Comparison of ENCODE assay signal across 14 cellular contexts in genomic region chr5:67971223-67971830, GRCh38.
DNase-seq lines count a peak whose midpoint lies in the region; ATAC-seq and TF ChIP-seq lines count a peak whose summit lies in the region.
"Had no signal": no experiment of that assay in that cellular context is flagged by ENCODE, and none has a peak within 500 bp of the region (broad histone marks: within the 10 kb centered on the region; RNA-seq: fewer than 3 reads in every experiment).

No MANE protein-coding gene starts in this region.

- no peak overlapping the region for H2AFZ ChIP-seq in OCI-LY7 (ENCODE audit: low read length)

- H3K4me1 ChIP-seq in prostate gland (replicated peaks), result peaks cover 2% of the 10 kb centered on the region
- H3K4me1 ChIP-seq in OCI-LY7 (ENCODE audit: insufficient read depth, low read length, poor library complexity, severe bottlenecking), result no peaks in the 10 kb centered on the region

- no TSS peak for BruUV-seq in OCI-LY7 (replicated peaks; lab: Mats Ljungman, UMichigan)

- H3K27ac Mint-ChIP-seq in activated naive CD8-positive, alpha-beta T cell treated with anti-CD3 and anti-CD28 coated beads for 36 hours, result no peak overlapping the region
- H3K27ac Mint-ChIP-seq: activated T-helper 1 cell treated with anti-CD3 and anti-CD28 coated beads, Interleukin-12 subunit alpha, Interleukin-12 subunit beta, Interleukin-2, Interleukin-4 antibody, amounts not matched to agents 30 ng/mL and 10 ng/mL and 1 ng/mL, durations not matched to agents 14 hours and 24 hours and 36 hours; HFFc6; progenitor cell of endocrine pancreas had no signal

- H3K4me2 ChIP-seq in OCI-LY7 (ENCODE audit: low read length), result no peak overlapping the region

- intact Hi-C loops in prostate gland (cut with DNase I), result loop anchor here (10.0 kb wide), 1 partner anchor 737 kb away; no protein-coding TSS in a partner anchor
- intact Hi-C loops in OCI-LY7 (cut with micrococcal nuclease; ENCODE audit: unreplicated experiment), result no loop called here

- H3K4me1 Mint-ChIP-seq in activated naive CD8-positive, alpha-beta T cell treated with anti-CD3 and anti-CD28 coated beads for 36 hours, result peaks cover 2% of the 10 kb centered on the region

- no peaks in the 10 kb centered on the region for H3K36me3 ChIP-seq in prostate gland
- H3K36me3 ChIP-seq in OCI-LY7 (ENCODE audit: insufficient read depth, low read length), result no peaks in the 10 kb centered on the region

- TF ChIP-seq CTCF in prostate gland (IDR thresholded peaks at IDR 0.05) (no peak), OCI-LY7 (conservative IDR thresholded peaks at IDR 0.05; ENCODE audit: low read length) (no peak)

- no peaks in the 10 kb centered on the region for H3K27me3 Mint-ChIP-seq in activated naive CD8-positive, alpha-beta T cell treated with anti-CD3 and anti-CD28 coated beads for 36 hours
- H3K27me3 Mint-ChIP-seq: progenitor cell of endocrine pancreas had no signal

- no peaks in the 10 kb centered on the region for H3K9me3 Mint-ChIP-seq in activated naive CD8-positive, alpha-beta T cell treated with anti-CD3 and anti-CD28 coated beads for 36 hours
- H3K9me3 Mint-ChIP-seq: activated T-helper 1 cell treated with anti-CD3 and anti-CD28 coated beads, Interleukin-12 subunit alpha, Interleukin-12 subunit beta, Interleukin-2, Interleukin-4 antibody, amounts not matched to agents 30 ng/mL and 10 ng/mL and 1 ng/mL, durations not matched to agents 14 hours and 24 hours and 36 hours; HFFc6 had no signal

- no peaks in the 10 kb centered on the region for H3K79me2 ChIP-seq in OCI-LY7 (ENCODE audit: insufficient read depth, low read depth, low read length)

- 6% methylated on average over 4 of the region's 4 CpGs for WGBS in prostate gland

- no peaks in the 10 kb centered on the region for H3K9me2 ChIP-seq in OCI-LY7 (ENCODE audit: insufficient read depth, low read length)

- no peak for TF ChIP-seq POLR2A in prostate gland (IDR thresholded peaks at IDR 0.05)

- peak; percentile 31 for DNase-seq in AG08396 (ENCODE audit: low spot score)
- peak; percentile 39 for DNase-seq in RPMI7951 (ENCODE audit: low read depth)
- peak; percentile 64 for DNase-seq in fibroblast of the conjunctiva (ENCODE audit: low read depth)
- no peak for DNase-seq in prostate gland (ENCODE audit: low spot score)
- no peak for DNase-seq in activated naive CD8-positive, alpha-beta T cell treated with anti-CD3 and anti-CD28 coated beads for 36 hours
- DNase-seq in OCI-LY7 (ENCODE audit: low spot score), result no peak
- DNase-seq: GF-D8, HFFc6, NCI-H1092 treated with DMSO at 0.1 percent for 48 hours, OCI-M1 had no signal

- no peaks in the 10 kb centered on the region for H4K20me1 ChIP-seq in OCI-LY7 (ENCODE audit: insufficient read depth, low read length)

- CTCF ChIA-PET in OCI-LY7 (lab: Charles Lee; ENCODE audit: unreplicated experiment), result no interaction called here

- POLR2A ChIA-PET in OCI-LY7 (lab: Charles Lee), result interaction anchor here (0.6 to 0.7 kb wide), 3 partner anchors 26 to 676 kb away, joined by 3 to 4 read pairs (median 3); no protein-coding TSS in a partner anchor

- H3K4me3 ChIP-seq in prostate gland, result no peak overlapping the region
- H3K4me3 ChIP-seq in OCI-LY7 (ENCODE audit: low read depth, low read length, poor library complexity, severe bottlenecking), result no peak overlapping the region

- no peaks in the 10 kb centered on the region for H3K9me3 ChIP-seq in prostate gland
- H3K9me3 ChIP-seq in OCI-LY7 (ENCODE audit: low read length), result no peaks in the 10 kb centered on the region

- peak overlapping the region; percentile 22 to 38 for H3K27ac ChIP-seq in prostate gland
- no peak overlapping the region for H3K27ac ChIP-seq in OCI-LY7 (ENCODE audit: low read depth, low read length, poor library complexity, severe bottlenecking)

- H3K27me3 ChIP-seq in prostate gland (replicated peaks; ENCODE audit: insufficient read depth), result no peaks in the 10 kb centered on the region

- ATAC-seq in GM19324 (IDR thresholded peaks at IDR 0.05; ENCODE audit: low FRiP score, unreplicated experiment) (no peak), HG03354 (IDR thresholded peaks at IDR 0.05; ENCODE audit: poor library complexity, severe bottlenecking, unreplicated experiment) (no peak)

- no peak overlapping the region for H3K4me3 Mint-ChIP-seq in activated naive CD8-positive, alpha-beta T cell treated with anti-CD3 and anti-CD28 coated beads for 36 hours
- H3K4me3 Mint-ChIP-seq: activated T-helper 1 cell treated with anti-CD3 and anti-CD28 coated beads, Interleukin-12 subunit alpha, Interleukin-12 subunit beta, Interleukin-2, Interleukin-4 antibody, amounts not matched to agents 30 ng/mL and 10 ng/mL and 1 ng/mL, durations not matched to agents 14 hours and 24 hours and 36 hours; HFFc6 had no signal

- no peaks in the 10 kb centered on the region for H3K36me3 Mint-ChIP-seq in activated naive CD8-positive, alpha-beta T cell treated with anti-CD3 and anti-CD28 coated beads for 36 hours

Comparison
In these comparisons a context has a peak if more than half of its experiments do, and no peak if none do; other contexts are left out.
1. DNase-seq: peak in AG08396 (single experiment), RPMI7951 (single experiment) and fibroblast of the conjunctiva (single experiment); none in prostate gland (single experiment), activated naive CD8-positive, alpha-beta T cell treated with anti-CD3 and anti-CD28 coated beads for 36 hours (single experiment) and OCI-LY7 (single experiment).